ENCODE assay signal across 2 cellular contexts in the genomic region with DNA sequence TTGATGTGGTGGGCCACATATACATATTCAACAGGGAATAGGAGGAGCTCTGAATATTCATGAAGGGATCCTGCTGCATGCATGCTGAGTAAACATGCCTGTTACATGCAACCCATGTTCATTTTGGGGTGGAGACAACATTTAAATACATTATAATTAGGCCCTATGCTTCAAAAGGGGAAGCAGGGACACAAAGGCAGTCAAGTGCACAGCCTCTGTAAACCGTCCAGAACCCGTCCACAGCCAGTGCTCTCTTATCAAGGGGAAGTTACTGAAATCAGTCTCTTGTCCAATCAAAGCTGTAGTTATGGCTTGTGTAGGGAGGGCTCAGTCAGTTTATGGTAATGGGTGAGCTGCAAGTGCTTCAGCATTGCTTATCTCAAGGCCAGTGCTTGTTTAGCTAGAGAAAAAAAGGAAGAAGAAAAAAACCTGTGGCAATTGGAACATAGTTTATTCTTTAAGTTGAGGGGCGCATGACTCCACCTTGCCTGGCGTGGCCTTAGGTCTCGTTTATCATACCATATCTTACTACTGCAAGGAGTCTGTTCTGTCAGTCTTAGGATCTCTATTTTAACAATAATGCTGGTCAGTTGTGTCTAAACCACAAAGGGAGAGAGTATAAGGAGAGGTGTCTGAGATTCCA. TPM values are rescaled to one million over a fixed set of nuclear protein-coding genes. Genes with fewer than 3 reads are reported as not detected.
"Had no signal": no experiment of that assay in that cellular context is flagged by ENCODE, and none has a peak within 500 bp of the region (broad histone marks: within the 10 kb centered on the region; RNA-seq: fewer than 3 reads in every experiment).

No MANE protein-coding gene starts in this region.

RNA-seq across cellular contexts. Expression of a gene that starts 7.9 kb away (rescaled TPM):
- total RNA-seq: M059J had no signal
- polyA plus RNA-seq: SK-N-SH had no signal
